In genomic region chr16:85988723-85989313, GRCh38 we compare ENCODE assay signal across 13 cellular contexts.
DNase-seq lines count a peak whose midpoint lies in the region; ATAC-seq, FAIRE-seq and TF ChIP-seq lines count a peak whose summit lies in the region.
"Had no signal": no experiment of that assay in that cellular context is flagged by ENCODE, and none has a peak within 500 bp of the region (broad histone marks: within the 10 kb centered on the region; RNA-seq: fewer than 3 reads in every experiment).

No MANE protein-coding gene starts in this region.

- no peak for TF ChIP-seq CTCF in GM13977 (IDR thresholded peaks at IDR 0.05; ENCODE audit: extremely low read depth, insufficient read depth, missing control alignments)
- TF ChIP-seq CTCF in kidney (IDR thresholded peaks at IDR 0.05; ENCODE audit: borderline replicate concordance, extremely low read depth, insufficient read depth), result no peak

- DNase-seq in GM13977 (ENCODE audit: low spot score) (peak; percentile 75), kidney (peak; percentile 38), NCI-H446 (lab: John Stamatoyannopoulos, UW) (no peak), GDM1 (lab: John Stamatoyannopoulos, UW) (no peak)
- DNase-seq: activated gamma-delta T cell treated with Interleukin-2 at 50 U/mL for 16 hours had no signal

- peaks cover 65 to 77% (median 74%) of the 10 kb centered on the region in 3 donors for H3K4me1 Mint-ChIP-seq in IgD-negative memory B cell

- H3K27ac ChIP-seq in kidney (ENCODE audit: low read depth in 2 of 2, low read length in 2 of 2), result no peak overlapping the region
- H3K27ac ChIP-seq: epithelial cell of prostate, right lobe of liver had no signal

- H3K4me3 Mint-ChIP-seq in IgD-negative memory B cell, result peak overlapping the region; percentile 69 to 94 (median 82)

- H3K9ac ChIP-seq in kidney (ENCODE audit: low read length in 2 of 2), result no peak overlapping the region

- H3K4me1 ChIP-seq in kidney (ENCODE audit: control insufficient read depth in 1 of 2, insufficient read depth in 1 of 2, low read depth in 1 of 2, low read length in 2 of 2), result peaks cover 0 to 5% of the 10 kb centered on the region in 2 donors

- H3K4me3 ChIP-seq in kidney (ENCODE audit: low read length in 2 of 2), result no peak overlapping the region
- H3K4me3 ChIP-seq: right lobe of liver had no signal

- peak overlapping the region; percentile 92 to 97 (median 96) for H3K27ac Mint-ChIP-seq in IgD-negative memory B cell

- no peaks in the 10 kb centered on the region for H3K9me3 Mint-ChIP-seq in IgD-negative memory B cell

- peaks cover 1% of the 10 kb centered on the region for H3K27me3 Mint-ChIP-seq in IgD-negative memory B cell

- peak; percentile 37 for ATAC-seq in GM21360 (IDR thresholded peaks at IDR 0.05; ENCODE audit: unreplicated experiment)
- ATAC-seq in GM21367 (IDR thresholded peaks at IDR 0.05; ENCODE audit: unreplicated experiment), result no peak
- no peak for ATAC-seq in HG03159 (IDR thresholded peaks at IDR 0.05; ENCODE audit: unreplicated experiment)
- ATAC-seq: left colon, right lobe of liver, Right ventricle myocardium inferior had no signal

- no peaks in the 10 kb centered on the region for H3K9me3 ChIP-seq in kidney (ENCODE audit: control insufficient read depth in 1 of 2, low read length in 2 of 2)
- H3K9me3 ChIP-seq: right lobe of liver had no signal

- FAIRE-seq in kidney (lab: Jason Lieb, UNC), result no peak

- in situ Hi-C loops in GM13977 (cut with MboI; ENCODE audit: low pct_unique_long_range_greater_than_20kb, low sequenced_read_pairs, unreplicated experiment), result loop anchor here (5.0 kb wide), 1 partner anchor 167 kb away; no protein-coding TSS in a partner anchor

- intact Hi-C loops in kidney (cut with DNase I), result loop anchor here (5.0 kb wide), 1 partner anchor 167 kb away; no protein-coding TSS in a partner anchor

- no peaks in the 10 kb centered on the region for H3K36me3 ChIP-seq in kidney (ENCODE audit: control insufficient read depth in 1 of 2, insufficient read depth in 2 of 2, low read length in 2 of 2)
- H3K36me3 ChIP-seq: right lobe of liver had no signal

- H3K36me3 Mint-ChIP-seq in IgD-negative memory B cell, result no peaks in the 10 kb centered on the region

Comparison
In these comparisons a context has a peak if more than half of its experiments do, and no peak if none do; other contexts are left out.
1. DNase-seq: peak in GM13977 (single experiment) and kidney (single experiment); none in NCI-H446 (0 of 2) and GDM1 (single experiment).